Comparison of ENCODE assay signal across 1 cellular context in the genomic region with DNA sequence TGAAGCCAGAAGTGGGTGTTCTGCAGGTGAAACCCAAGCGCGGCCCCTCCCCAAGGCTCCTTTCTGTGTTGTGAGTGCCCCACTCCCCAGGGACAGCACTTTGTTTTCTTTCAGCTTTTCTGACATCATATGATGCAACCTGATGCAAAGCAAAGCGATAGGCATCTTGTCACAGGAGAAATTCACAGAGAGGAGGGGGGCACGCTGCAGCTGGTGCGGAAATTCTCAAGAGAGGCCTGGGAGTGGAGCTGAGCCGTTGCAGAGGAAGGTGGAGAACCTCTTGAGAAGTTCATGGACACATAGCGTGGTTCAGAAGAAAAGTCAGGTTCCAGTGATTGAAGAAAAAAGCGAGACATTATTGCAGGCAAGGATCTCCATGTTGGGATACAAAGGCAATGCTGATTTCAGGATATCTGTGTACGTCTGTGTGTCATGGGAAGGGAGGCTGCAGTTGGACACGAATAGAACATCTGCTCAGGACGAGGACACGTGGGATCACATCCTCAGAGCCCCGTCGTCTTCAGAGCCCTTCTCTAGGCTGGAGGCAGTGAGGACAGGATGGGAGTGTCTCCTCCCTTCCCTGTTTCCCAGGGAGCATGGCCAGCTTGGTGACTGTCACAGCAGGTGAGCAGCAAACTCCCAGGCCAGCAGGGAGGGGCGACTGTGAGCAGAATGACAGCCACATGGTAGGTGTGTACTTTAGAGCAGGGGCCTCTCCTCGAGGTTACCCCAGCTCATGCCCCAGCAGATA.
TF ChIP-seq lines count a peak whose summit lies in the region.

No MANE protein-coding gene starts in this region.

TF ChIP-seq in K562, 482 proteins besides CTCF, POLR2A, EP300 and RAD21 (continued from another document and continues in another):
- TF ChIP-seq, protein P1, sequence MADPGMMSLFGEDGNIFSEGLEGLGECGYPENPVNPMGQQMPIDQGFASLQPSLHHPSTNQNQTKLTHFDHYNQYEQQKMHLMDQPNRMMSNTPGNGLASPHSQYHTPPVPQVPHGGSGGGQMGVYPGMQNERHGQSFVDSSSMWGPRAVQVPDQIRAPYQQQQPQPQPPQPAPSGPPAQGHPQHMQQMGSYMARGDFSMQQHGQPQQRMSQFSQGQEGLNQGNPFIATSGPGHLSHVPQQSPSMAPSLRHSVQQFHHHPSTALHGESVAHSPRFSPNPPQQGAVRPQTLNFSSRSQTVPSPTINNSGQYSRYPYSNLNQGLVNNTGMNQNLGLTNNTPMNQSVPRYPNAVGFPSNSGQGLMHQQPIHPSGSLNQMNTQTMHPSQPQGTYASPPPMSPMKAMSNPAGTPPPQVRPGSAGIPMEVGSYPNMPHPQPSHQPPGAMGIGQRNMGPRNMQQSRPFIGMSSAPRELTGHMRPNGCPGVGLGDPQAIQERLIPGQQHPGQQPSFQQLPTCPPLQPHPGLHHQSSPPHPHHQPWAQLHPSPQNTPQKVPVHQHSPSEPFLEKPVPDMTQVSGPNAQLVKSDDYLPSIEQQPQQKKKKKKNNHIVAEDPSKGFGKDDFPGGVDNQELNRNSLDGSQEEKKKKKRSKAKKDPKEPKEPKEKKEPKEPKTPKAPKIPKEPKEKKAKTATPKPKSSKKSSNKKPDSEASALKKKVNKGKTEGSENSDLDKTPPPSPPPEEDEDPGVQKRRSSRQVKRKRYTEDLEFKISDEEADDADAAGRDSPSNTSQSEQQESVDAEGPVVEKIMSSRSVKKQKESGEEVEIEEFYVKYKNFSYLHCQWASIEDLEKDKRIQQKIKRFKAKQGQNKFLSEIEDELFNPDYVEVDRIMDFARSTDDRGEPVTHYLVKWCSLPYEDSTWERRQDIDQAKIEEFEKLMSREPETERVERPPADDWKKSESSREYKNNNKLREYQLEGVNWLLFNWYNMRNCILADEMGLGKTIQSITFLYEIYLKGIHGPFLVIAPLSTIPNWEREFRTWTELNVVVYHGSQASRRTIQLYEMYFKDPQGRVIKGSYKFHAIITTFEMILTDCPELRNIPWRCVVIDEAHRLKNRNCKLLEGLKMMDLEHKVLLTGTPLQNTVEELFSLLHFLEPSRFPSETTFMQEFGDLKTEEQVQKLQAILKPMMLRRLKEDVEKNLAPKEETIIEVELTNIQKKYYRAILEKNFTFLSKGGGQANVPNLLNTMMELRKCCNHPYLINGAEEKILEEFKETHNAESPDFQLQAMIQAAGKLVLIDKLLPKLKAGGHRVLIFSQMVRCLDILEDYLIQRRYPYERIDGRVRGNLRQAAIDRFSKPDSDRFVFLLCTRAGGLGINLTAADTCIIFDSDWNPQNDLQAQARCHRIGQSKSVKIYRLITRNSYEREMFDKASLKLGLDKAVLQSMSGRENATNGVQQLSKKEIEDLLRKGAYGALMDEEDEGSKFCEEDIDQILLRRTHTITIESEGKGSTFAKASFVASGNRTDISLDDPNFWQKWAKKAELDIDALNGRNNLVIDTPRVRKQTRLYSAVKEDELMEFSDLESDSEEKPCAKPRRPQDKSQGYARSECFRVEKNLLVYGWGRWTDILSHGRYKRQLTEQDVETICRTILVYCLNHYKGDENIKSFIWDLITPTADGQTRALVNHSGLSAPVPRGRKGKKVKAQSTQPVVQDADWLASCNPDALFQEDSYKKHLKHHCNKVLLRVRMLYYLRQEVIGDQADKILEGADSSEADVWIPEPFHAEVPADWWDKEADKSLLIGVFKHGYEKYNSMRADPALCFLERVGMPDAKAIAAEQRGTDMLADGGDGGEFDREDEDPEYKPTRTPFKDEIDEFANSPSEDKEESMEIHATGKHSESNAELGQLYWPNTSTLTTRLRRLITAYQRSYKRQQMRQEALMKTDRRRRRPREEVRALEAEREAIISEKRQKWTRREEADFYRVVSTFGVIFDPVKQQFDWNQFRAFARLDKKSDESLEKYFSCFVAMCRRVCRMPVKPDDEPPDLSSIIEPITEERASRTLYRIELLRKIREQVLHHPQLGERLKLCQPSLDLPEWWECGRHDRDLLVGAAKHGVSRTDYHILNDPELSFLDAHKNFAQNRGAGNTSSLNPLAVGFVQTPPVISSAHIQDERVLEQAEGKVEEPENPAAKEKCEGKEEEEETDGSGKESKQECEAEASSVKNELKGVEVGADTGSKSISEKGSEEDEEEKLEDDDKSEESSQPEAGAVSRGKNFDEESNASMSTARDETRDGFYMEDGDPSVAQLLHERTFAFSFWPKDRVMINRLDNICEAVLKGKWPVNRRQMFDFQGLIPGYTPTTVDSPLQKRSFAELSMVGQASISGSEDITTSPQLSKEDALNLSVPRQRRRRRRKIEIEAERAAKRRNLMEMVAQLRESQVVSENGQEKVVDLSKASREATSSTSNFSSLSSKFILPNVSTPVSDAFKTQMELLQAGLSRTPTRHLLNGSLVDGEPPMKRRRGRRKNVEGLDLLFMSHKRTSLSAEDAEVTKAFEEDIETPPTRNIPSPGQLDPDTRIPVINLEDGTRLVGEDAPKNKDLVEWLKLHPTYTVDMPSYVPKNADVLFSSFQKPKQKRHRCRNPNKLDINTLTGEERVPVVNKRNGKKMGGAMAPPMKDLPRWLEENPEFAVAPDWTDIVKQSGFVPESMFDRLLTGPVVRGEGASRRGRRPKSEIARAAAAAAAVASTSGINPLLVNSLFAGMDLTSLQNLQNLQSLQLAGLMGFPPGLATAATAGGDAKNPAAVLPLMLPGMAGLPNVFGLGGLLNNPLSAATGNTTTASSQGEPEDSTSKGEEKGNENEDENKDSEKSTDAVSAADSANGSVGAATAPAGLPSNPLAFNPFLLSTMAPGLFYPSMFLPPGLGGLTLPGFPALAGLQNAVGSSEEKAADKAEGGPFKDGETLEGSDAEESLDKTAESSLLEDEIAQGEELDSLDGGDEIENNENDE (IDR thresholded peaks at IDR 0.05; ENCODE audit: low read depth, low read length), result no peak
- peak; percentile 76 for TF ChIP-seq RBFOX2 (IDR thresholded peaks at IDR 0.05; ENCODE audit: low read depth, low read length)
- peak in 1 of 2 experiments; percentile 9; a peak in 1 of 4 replicates for TF ChIP-seq NRF1 (conservative IDR thresholded peaks at IDR 0.05 in 1 of 2, IDR thresholded peaks at IDR 0.05 in 1 of 2)
- TF ChIP-seq, protein P2, sequence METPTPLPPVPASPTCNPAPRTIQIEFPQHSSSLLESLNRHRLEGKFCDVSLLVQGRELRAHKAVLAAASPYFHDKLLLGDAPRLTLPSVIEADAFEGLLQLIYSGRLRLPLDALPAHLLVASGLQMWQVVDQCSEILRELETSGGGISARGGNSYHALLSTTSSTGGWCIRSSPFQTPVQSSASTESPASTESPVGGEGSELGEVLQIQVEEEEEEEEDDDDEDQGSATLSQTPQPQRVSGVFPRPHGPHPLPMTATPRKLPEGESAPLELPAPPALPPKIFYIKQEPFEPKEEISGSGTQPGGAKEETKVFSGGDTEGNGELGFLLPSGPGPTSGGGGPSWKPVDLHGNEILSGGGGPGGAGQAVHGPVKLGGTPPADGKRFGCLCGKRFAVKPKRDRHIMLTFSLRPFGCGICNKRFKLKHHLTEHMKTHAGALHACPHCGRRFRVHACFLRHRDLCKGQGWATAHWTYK (CRISPR knock-in tag; IDR thresholded peaks at IDR 0.05), result peak; percentile 60; the same call in 1 of the 2 replicates
- peak; percentile 79; the same call in 1 of the 2 replicates for TF ChIP-seq RNF2 (IDR thresholded peaks at IDR 0.05)
- TF ChIP-seq ZEB2 (IDR thresholded peaks at IDR 0.05), result peak; percentile 45; the same call in 1 of the 2 replicates
- TF ChIP-seq XRCC5 (IDR thresholded peaks at IDR 0.05; ENCODE audit: low read depth, low read length), result no peak
- TF ChIP-seq, protein P3, sequence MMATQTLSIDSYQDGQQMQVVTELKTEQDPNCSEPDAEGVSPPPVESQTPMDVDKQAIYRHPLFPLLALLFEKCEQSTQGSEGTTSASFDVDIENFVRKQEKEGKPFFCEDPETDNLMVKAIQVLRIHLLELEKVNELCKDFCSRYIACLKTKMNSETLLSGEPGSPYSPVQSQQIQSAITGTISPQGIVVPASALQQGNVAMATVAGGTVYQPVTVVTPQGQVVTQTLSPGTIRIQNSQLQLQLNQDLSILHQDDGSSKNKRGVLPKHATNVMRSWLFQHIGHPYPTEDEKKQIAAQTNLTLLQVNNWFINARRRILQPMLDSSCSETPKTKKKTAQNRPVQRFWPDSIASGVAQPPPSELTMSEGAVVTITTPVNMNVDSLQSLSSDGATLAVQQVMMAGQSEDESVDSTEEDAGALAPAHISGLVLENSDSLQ (IDR thresholded peaks at IDR 0.05), result peak; percentile 50; the same call in 1 of the 2 replicates
- peak; percentile 93 for TF ChIP-seq CEBPB (tag; IDR thresholded peaks at IDR 0.05)
- peak; percentile 40; the same call in 1 of the 2 replicates for TF ChIP-seq FOXP1 (CRISPR knock-in tag; IDR thresholded peaks at IDR 0.05)
- no peak for TF ChIP-seq CBFA2T3 (IDR thresholded peaks at IDR 0.05)
- peak; percentile 54 for TF ChIP-seq FOSL1 (tag; conservative IDR thresholded peaks at IDR 0.05)
- TF ChIP-seq PCBP1 (IDR thresholded peaks at IDR 0.05; ENCODE audit: low read depth, low read length, poor library complexity, severe bottlenecking), result no peak
- TF ChIP-seq RBM15 (IDR thresholded peaks at IDR 0.05; ENCODE audit: insufficient read depth, low read length), result no peak
- 0 out of 2 replicates have a peak, but pooled peaks have one; percentile 14 for TF ChIP-seq DMBX1 (CRISPR knock-in tag; IDR thresholded peaks at IDR 0.05; ENCODE audit: borderline replicate concordance)
- TF ChIP-seq, protein P4, sequence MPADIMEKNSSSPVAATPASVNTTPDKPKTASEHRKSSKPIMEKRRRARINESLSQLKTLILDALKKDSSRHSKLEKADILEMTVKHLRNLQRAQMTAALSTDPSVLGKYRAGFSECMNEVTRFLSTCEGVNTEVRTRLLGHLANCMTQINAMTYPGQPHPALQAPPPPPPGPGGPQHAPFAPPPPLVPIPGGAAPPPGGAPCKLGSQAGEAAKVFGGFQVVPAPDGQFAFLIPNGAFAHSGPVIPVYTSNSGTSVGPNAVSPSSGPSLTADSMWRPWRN (IDR thresholded peaks at IDR 0.05; ENCODE audit: low read depth), result no peak
- TF ChIP-seq TGIF2 (CRISPR knock-in tag; IDR thresholded peaks at IDR 0.05), result no peak
- TF ChIP-seq ARNT (IDR thresholded peaks at IDR 0.05), result peak in 1 of 2 experiments; percentile 53; a peak in 1 of 4 replicates
- TF ChIP-seq NR4A1 (CRISPR knock-in tag; IDR thresholded peaks at IDR 0.05), result no peak
- TF ChIP-seq NR4A1 (tag; IDR thresholded peaks at IDR 0.05), result 0 out of 2 replicates have a peak, but pooled peaks have one; percentile 23
- TF ChIP-seq SRSF7 (optimal IDR thresholded peaks at IDR 0.05; ENCODE audit: low read depth, low read length), result no peak
- TF ChIP-seq, protein P5, sequence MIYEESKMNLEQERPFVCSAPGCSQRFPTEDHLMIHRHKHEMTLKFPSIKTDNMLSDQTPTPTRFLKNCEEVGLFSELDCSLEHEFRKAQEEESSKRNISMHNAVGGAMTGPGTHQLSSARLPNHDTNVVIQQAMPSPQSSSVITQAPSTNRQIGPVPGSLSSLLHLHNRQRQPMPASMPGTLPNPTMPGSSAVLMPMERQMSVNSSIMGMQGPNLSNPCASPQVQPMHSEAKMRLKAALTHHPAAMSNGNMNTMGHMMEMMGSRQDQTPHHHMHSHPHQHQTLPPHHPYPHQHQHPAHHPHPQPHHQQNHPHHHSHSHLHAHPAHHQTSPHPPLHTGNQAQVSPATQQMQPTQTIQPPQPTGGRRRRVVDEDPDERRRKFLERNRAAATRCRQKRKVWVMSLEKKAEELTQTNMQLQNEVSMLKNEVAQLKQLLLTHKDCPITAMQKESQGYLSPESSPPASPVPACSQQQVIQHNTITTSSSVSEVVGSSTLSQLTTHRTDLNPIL (CRISPR knock-in tag; IDR thresholded peaks at IDR 0.05), result no peak
- TF ChIP-seq, protein P6, sequence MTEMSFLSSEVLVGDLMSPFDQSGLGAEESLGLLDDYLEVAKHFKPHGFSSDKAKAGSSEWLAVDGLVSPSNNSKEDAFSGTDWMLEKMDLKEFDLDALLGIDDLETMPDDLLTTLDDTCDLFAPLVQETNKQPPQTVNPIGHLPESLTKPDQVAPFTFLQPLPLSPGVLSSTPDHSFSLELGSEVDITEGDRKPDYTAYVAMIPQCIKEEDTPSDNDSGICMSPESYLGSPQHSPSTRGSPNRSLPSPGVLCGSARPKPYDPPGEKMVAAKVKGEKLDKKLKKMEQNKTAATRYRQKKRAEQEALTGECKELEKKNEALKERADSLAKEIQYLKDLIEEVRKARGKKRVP (CRISPR knock-in tag; IDR thresholded peaks at IDR 0.05), result peak; percentile 99
- TF ChIP-seq, protein P7, sequence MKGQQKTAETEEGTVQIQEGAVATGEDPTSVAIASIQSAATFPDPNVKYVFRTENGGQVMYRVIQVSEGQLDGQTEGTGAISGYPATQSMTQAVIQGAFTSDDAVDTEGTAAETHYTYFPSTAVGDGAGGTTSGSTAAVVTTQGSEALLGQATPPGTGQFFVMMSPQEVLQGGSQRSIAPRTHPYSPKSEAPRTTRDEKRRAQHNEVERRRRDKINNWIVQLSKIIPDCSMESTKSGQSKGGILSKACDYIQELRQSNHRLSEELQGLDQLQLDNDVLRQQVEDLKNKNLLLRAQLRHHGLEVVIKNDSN (CRISPR knock-in tag; IDR thresholded peaks at IDR 0.05), result peak; percentile 45; the same call in 1 of the 2 replicates
- TF ChIP-seq CXXC5 (CRISPR knock-in tag; IDR thresholded peaks at IDR 0.05), result 0 out of 2 replicates have a peak, but pooled peaks have one; percentile 37
- TF ChIP-seq TEAD4 (IDR thresholded peaks at IDR 0.05; ENCODE audit: low read length), result peak; percentile 58
- TF ChIP-seq TEAD4 (CRISPR knock-in tag; IDR thresholded peaks at IDR 0.05; ENCODE audit: borderline replicate concordance), result no peak
- no peak for TF ChIP-seq DDX20 (tag; IDR thresholded peaks at IDR 0.05; ENCODE audit: low read depth)
- TF ChIP-seq NR2C2 (CRISPR knock-in tag; IDR thresholded peaks at IDR 0.05), result no peak
- TF ChIP-seq NR2C2 (tag; IDR thresholded peaks at IDR 0.05), result peak; percentile 60
- TF ChIP-seq, protein P8, sequence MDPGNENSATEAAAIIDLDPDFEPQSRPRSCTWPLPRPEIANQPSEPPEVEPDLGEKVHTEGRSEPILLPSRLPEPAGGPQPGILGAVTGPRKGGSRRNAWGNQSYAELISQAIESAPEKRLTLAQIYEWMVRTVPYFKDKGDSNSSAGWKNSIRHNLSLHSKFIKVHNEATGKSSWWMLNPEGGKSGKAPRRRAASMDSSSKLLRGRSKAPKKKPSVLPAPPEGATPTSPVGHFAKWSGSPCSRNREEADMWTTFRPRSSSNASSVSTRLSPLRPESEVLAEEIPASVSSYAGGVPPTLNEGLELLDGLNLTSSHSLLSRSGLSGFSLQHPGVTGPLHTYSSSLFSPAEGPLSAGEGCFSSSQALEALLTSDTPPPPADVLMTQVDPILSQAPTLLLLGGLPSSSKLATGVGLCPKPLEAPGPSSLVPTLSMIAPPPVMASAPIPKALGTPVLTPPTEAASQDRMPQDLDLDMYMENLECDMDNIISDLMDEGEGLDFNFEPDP (CRISPR knock-in tag; IDR thresholded peaks at IDR 0.05), result no peak
- TF ChIP-seq JUND (IDR thresholded peaks at IDR 0.05; ENCODE audit: borderline replicate concordance, low read depth, low read length), result peak; percentile 92
- peak; percentile 68; the same call in 1 of the 3 replicates for TF ChIP-seq JUND (tag; IDR thresholded peaks at IDR 0.05; ENCODE audit: borderline replicate concordance, low read depth, low read length)
- TF ChIP-seq FOXJ2 (tag; IDR thresholded peaks at IDR 0.05), result peak; percentile 91
- TF ChIP-seq MEIS2 (IDR thresholded peaks at IDR 0.05; ENCODE audit: partially characterized antibody), result peak; percentile 63
- peak; percentile 60 for TF ChIP-seq ZFX (CRISPR knock-in tag; IDR thresholded peaks at IDR 0.05)
- peak; percentile 95 for TF ChIP-seq ZSCAN32 (CRISPR knock-in tag; IDR thresholded peaks at IDR 0.05)
- TF ChIP-seq FOXK2 (conservative IDR thresholded peaks at IDR 0.05 in 1 of 2, IDR thresholded peaks at IDR 0.05 in 1 of 2; ENCODE audit: low read depth in 2 of 2), result peak in 1 of 2 experiments; percentile 37; a peak in 2 of 4 replicates
